8 cellular contexts compared by ENCODE assay signal in the genomic region with DNA sequence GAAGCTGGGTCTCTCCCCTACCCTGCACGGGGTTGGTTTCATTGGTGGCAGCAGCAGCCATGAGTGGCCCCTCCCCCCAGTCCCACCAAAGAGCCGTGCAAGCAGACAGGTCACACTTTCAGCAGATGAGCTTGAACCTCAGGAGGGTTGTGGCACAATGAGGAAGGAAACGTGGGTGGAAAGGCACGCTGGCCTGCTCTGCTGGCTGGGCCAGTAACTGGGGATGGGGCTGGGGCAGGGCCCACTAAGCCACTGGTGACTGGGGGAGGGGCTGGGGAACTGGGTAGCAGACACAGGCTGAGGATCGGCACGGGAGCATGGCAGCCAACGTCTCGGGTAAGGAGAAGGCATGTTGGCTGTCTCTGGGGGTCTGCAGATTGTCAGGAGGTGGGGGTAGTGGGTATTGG. TPM values are rescaled to one million over a fixed set of nuclear protein-coding genes. Genes with fewer than 3 reads are reported as not detected.
DNase-seq lines count a peak whose midpoint lies in the region; ATAC-seq, FAIRE-seq and TF ChIP-seq lines count a peak whose summit lies in the region.

A gene with protein sequence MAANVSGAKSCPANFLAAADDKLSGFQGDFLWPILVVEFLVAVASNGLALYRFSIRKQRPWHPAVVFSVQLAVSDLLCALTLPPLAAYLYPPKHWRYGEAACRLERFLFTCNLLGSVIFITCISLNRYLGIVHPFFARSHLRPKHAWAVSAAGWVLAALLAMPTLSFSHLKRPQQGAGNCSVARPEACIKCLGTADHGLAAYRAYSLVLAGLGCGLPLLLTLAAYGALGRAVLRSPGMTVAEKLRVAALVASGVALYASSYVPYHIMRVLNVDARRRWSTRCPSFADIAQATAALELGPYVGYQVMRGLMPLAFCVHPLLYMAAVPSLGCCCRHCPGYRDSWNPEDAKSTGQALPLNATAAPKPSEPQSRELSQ (plus strand): TSS at position 289 of the 407 bp plus-strand sequence. CDS start 29 bp downstream, at position 318.

- CTCF ChIA-PET in Caco-2 (lab: Charles Lee): no interaction called here

- peaks cover 100% of the 10 kb centered on the region for H3K36me3 Mint-ChIP-seq in Caco-2 (ENCODE audit: insufficient read depth, unreplicated experiment)
- peaks cover 84% of the 10 kb centered on the region for H3K36me3 Mint-ChIP-seq in activated T-helper 2 cell treated with anti-CD3 and anti-CD28 coated beads, Interferon-gamma antibody, Interleukin-2, Interleukin-4, amounts not matched to agents 10 μg/mL and 5 μg/mL and 100 μg/mL, durations not matched to agents 14 hours and 24 hours and 36 hours (ENCODE audit: low read depth)
- peaks cover 9% of the 10 kb centered on the region for H3K36me3 Mint-ChIP-seq in neural crest cell (ENCODE audit: low read depth)

- FAIRE-seq in GM19239 (lab: Jason Lieb, UNC): no peak

- intact Hi-C loops in Caco-2 (cut with micrococcal nuclease; ENCODE audit: unreplicated experiment): loop anchor here (10.0 kb wide), 1 partner anchor 177 kb away; a partner anchor contains a TSS
- intact Hi-C loops in activated T-helper 2 cell treated with anti-CD3 and anti-CD28 coated beads, Interferon-gamma antibody, Interleukin-2, Interleukin-4, amounts not matched to agents 10 μg/mL and 5 μg/mL and 100 μg/mL, durations not matched to agents 14 hours and 24 hours and 36 hours (cut with micrococcal nuclease): loop anchor here (5.0 kb wide), 1 partner anchor 179 kb away; no protein-coding TSS in a partner anchor

- H3K27me3 ChIP-seq in Caco-2 (replicated peaks; ENCODE audit: control insufficient read depth, insufficient read depth, low read length): no peaks in the 10 kb centered on the region

- H3K36me3 ChIP-seq in Caco-2 (ENCODE audit: control insufficient read depth, insufficient read depth, low read length): peaks cover 2% of the 10 kb centered on the region

- H3K4me3 Mint-ChIP-seq in Caco-2 (ENCODE audit: unreplicated experiment): no peak within 1 kb of the TSS
- H3K4me3 Mint-ChIP-seq in activated T-helper 2 cell treated with anti-CD3 and anti-CD28 coated beads, Interferon-gamma antibody, Interleukin-2, Interleukin-4, amounts not matched to agents 10 μg/mL and 5 μg/mL and 100 μg/mL, durations not matched to agents 14 hours and 24 hours and 36 hours (ENCODE audit: low read depth): peak within 1 kb of the TSS; percentile 45
- H3K4me3 Mint-ChIP-seq in neural crest cell: peak within 1 kb of the TSS; percentile 79

- no peaks in the 10 kb centered on the region; the same call in 1 of the 2 replicates for H3K4me1 ChIP-seq in Caco-2

- POLR2A ChIA-PET in Caco-2 (lab: Charles Lee): no interaction called here

- peaks cover 11% of the 10 kb centered on the region for H3K4me1 Mint-ChIP-seq in Caco-2 (ENCODE audit: low read depth, unreplicated experiment)
- H3K4me1 Mint-ChIP-seq in activated T-helper 2 cell treated with anti-CD3 and anti-CD28 coated beads, Interferon-gamma antibody, Interleukin-2, Interleukin-4, amounts not matched to agents 10 μg/mL and 5 μg/mL and 100 μg/mL, durations not matched to agents 14 hours and 24 hours and 36 hours (ENCODE audit: low read depth): peaks cover 36% of the 10 kb centered on the region
- peaks cover 9% of the 10 kb centered on the region for H3K4me1 Mint-ChIP-seq in neural crest cell

- H3K27ac Mint-ChIP-seq in Caco-2 (ENCODE audit: unreplicated experiment) (peak within 1 kb of the TSS; percentile 75), neural crest cell (ENCODE audit: unreplicated experiment) (no peak within 1 kb of the TSS)
- peak within 1 kb of the TSS; percentile 80 for H3K27ac Mint-ChIP-seq in activated T-helper 2 cell treated with anti-CD3 and anti-CD28 coated beads, Interferon-gamma antibody, Interleukin-2, Interleukin-4, amounts not matched to agents 10 μg/mL and 5 μg/mL and 100 μg/mL, durations not matched to agents 14 hours and 24 hours and 36 hours

- BruUV-seq in Caco-2 (replicated peaks; lab: Mats Ljungman, UMichigan): no TSS peak

- H3K27me3 Mint-ChIP-seq in Caco-2 (ENCODE audit: insufficient read depth, unreplicated experiment) (no peaks in the 10 kb centered on the region), neural crest cell (ENCODE audit: low read depth) (peaks cover 11% of the 10 kb centered on the region)
- no peaks in the 10 kb centered on the region for H3K27me3 Mint-ChIP-seq in activated T-helper 2 cell treated with anti-CD3 and anti-CD28 coated beads, Interferon-gamma antibody, Interleukin-2, Interleukin-4, amounts not matched to agents 10 μg/mL and 5 μg/mL and 100 μg/mL, durations not matched to agents 14 hours and 24 hours and 36 hours (ENCODE audit: low read depth)

- no peak for DNase-seq in Caco-2
- peak; percentile 30 for DNase-seq in KG1 (lab: John Stamatoyannopoulos, UW)
- no peak for DNase-seq in activated T-helper 2 cell treated with anti-CD3 and anti-CD28 coated beads, Interferon-gamma antibody, Interleukin-2, Interleukin-4, amounts not matched to agents 10 μg/mL and 5 μg/mL and 100 μg/mL, durations not matched to agents 14 hours and 24 hours and 36 hours (ENCODE audit: low spot score)
- no peak for DNase-seq in neural crest cell (ENCODE audit: low read depth, low spot score)
- no peak for DNase-seq in GM19239 (ENCODE audit: insufficient read length, low spot score)

- ATAC-seq in HG02642 (IDR thresholded peaks at IDR 0.05; ENCODE audit: poor library complexity, unreplicated experiment) (no peak), GM18870 (IDR thresholded peaks at IDR 0.05; ENCODE audit: unreplicated experiment) (no peak), HG03039 (IDR thresholded peaks at IDR 0.05; ENCODE audit: unreplicated experiment) (no peak)

- H3K9me3 ChIP-seq in Caco-2: no peaks in the 10 kb centered on the region

- TF ChIP-seq CTCF in Caco-2 (IDR thresholded peaks at IDR 0.05; ENCODE audit: insufficient read depth in 1 of 2, low read depth in 1 of 2, low read length in 1 of 2, severe bottlenecking in 1 of 2, unreplicated experiment in 1 of 2): no peak
- no peak for TF ChIP-seq CTCF in neural crest cell (conservative IDR thresholded peaks at IDR 0.05)

- no peaks in the 10 kb centered on the region for H3K9me3 Mint-ChIP-seq in Caco-2 (ENCODE audit: unreplicated experiment)
- no peaks in the 10 kb centered on the region for H3K9me3 Mint-ChIP-seq in activated T-helper 2 cell treated with anti-CD3 and anti-CD28 coated beads, Interferon-gamma antibody, Interleukin-2, Interleukin-4, amounts not matched to agents 10 μg/mL and 5 μg/mL and 100 μg/mL, durations not matched to agents 14 hours and 24 hours and 36 hours
- no peaks in the 10 kb centered on the region for H3K9me3 Mint-ChIP-seq in neural crest cell

- no peak within 1 kb of the TSS for H3K4me3 ChIP-seq in Caco-2 (ENCODE audit: low read depth, low read length)

RNA-seq across cellular contexts. Expression of the gene that starts here (rescaled TPM):
- total RNA-seq in Caco-2 (2022) (18.4 and 18.6 TPM in 2 replicates), neural crest cell (25.9 and 26.9 TPM in 2 replicates)
- 41.8 and 46.5 TPM in 2 replicates for total RNA-seq in activated T-helper 2 cell treated with anti-CD3 and anti-CD28 coated beads, Interferon-gamma antibody, Interleukin-2, Interleukin-4, amounts not matched to agents 10 μg/mL and 5 μg/mL and 100 μg/mL, durations not matched to agents 14 hours and 24 hours and 36 hours
